ENCODE assay signal across 14 cellular contexts in genomic region chr7:106486331-106486730, GRCh38.
DNase-seq lines count a peak whose midpoint lies in the region; ATAC-seq and TF ChIP-seq lines count a peak whose summit lies in the region.
"Had no signal": no experiment of that assay in that cellular context is flagged by ENCODE, and none has a peak within 500 bp of the region (broad histone marks: within the 10 kb centered on the region; RNA-seq: fewer than 3 reads in every experiment).

No MANE protein-coding gene starts in this region.

- TF ChIP-seq CTCF in BJ (IDR thresholded peaks at IDR 0.05; ENCODE audit: insufficient read depth, low read depth, low read length) (no peak), Peyer's patch (IDR thresholded peaks at IDR 0.05) (no peak), esophagus squamous epithelium (IDR thresholded peaks at IDR 0.05) (no peak), osteoblast (IDR thresholded peaks at IDR 0.05; ENCODE audit: extremely low read depth, low read depth, low read length) (no peak), mucosa of descending colon (IDR thresholded peaks at IDR 0.05) (no peak)

- H3K79me2 ChIP-seq in osteoblast (ENCODE audit: insufficient read depth, low read length): no peaks in the 10 kb centered on the region

- DNase-seq in BJ (ENCODE audit: low read depth) (peak; percentile 59), Peyer's patch (no peak), esophagus squamous epithelium (lab: John Stamatoyannopoulos, UW) (no peak), osteoblast (ENCODE audit: insufficient read length, low spot score, missing footprints) (no peak), mucosa of descending colon (no peak), NCI-H446 (lab: John Stamatoyannopoulos, UW) (no peak)
- no peak for DNase-seq in stimulated activated CD4-positive, alpha-beta T cell treated with anti-CD3 and anti-CD28 coated beads, Interleukin-4, amount 100 ng/mL, for 1 hour
- no peak for DNase-seq in activated T-helper 1 cell treated with anti-CD3 and anti-CD28 coated beads, Interleukin-12 subunit alpha, Interleukin-12 subunit beta, Interleukin-2, Interleukin-4 antibody, amounts not matched to agents 30 ng/mL and 10 ng/mL and 1 ng/mL, durations not matched to agents 14 hours and 24 hours and 36 hours (ENCODE audit: low spot score)
- DNase-seq: anterior cingulate cortex, left ventricle myocardium superior, NCI-H1048, retina, T-cell had no signal

- no peak overlapping the region for H2AFZ ChIP-seq in osteoblast (ENCODE audit: low read length)

- H3K4me3 ChIP-seq in BJ (ENCODE audit: low read depth, low read length) (no peak overlapping the region), Peyer's patch (no peak overlapping the region), esophagus squamous epithelium (no peak overlapping the region), osteoblast (ENCODE audit: insufficient read depth, low read length) (no peak overlapping the region), mucosa of descending colon (no peak overlapping the region)

- H3K27me3 ChIP-seq in BJ (ENCODE audit: control insufficient read depth, insufficient read depth, low read length) (no peaks in the 10 kb centered on the region), Peyer's patch (no peaks in the 10 kb centered on the region), esophagus squamous epithelium (no peaks in the 10 kb centered on the region), osteoblast (ENCODE audit: insufficient read depth, low read length) (peaks cover 6% of the 10 kb centered on the region)

- no peaks in the 10 kb centered on the region for H3K27me3 Mint-ChIP-seq in activated T-helper 1 cell treated with anti-CD3 and anti-CD28 coated beads, Interleukin-12 subunit alpha, Interleukin-12 subunit beta, Interleukin-2, Interleukin-4 antibody, amounts not matched to agents 30 ng/mL and 10 ng/mL and 1 ng/mL, durations not matched to agents 14 hours and 24 hours and 36 hours (ENCODE audit: insufficient read depth)

- WGBS in esophagus squamous epithelium, 2 donors: 39 to 59% methylated on average over 3 of the region's 3 CpGs

- POLR2A ChIA-PET in BJ (lab: Charles Lee): interaction anchor here (1.2 kb wide), 1 partner anchor 173 kb away, joined by 6 read pairs; no protein-coding TSS in a partner anchor

- H3K36me3 ChIP-seq in BJ (ENCODE audit: control insufficient read depth, insufficient read depth, low read length) (no peaks in the 10 kb centered on the region), Peyer's patch (no peaks in the 10 kb centered on the region), esophagus squamous epithelium (no peaks in the 10 kb centered on the region), osteoblast (ENCODE audit: insufficient read depth, low read length) (no peaks in the 10 kb centered on the region), mucosa of descending colon (ENCODE audit: low read depth) (no peaks in the 10 kb centered on the region)

- H3K4me3 Mint-ChIP-seq in activated T-helper 1 cell treated with anti-CD3 and anti-CD28 coated beads, Interleukin-12 subunit alpha, Interleukin-12 subunit beta, Interleukin-2, Interleukin-4 antibody, amounts not matched to agents 30 ng/mL and 10 ng/mL and 1 ng/mL, durations not matched to agents 14 hours and 24 hours and 36 hours: no peak overlapping the region
- H3K4me3 Mint-ChIP-seq: T-cell had no signal

- CTCF ChIA-PET in BJ (lab: Yijun Ruan, JAX): interaction anchor here (0.6 to 4.3 kb wide), 9 partner anchors 22 to 310 kb away, joined by 3 to 26 read pairs (median 3); partner anchors contain the start of gene CCDC71L

- no peak overlapping the region for H3K4me2 ChIP-seq in osteoblast (ENCODE audit: insufficient read depth, low read length)

- no peaks in the 10 kb centered on the region for H4K20me1 ChIP-seq in osteoblast (ENCODE audit: insufficient read depth, low read length)

- H3K27ac Mint-ChIP-seq in activated T-helper 1 cell treated with anti-CD3 and anti-CD28 coated beads, Interleukin-12 subunit alpha, Interleukin-12 subunit beta, Interleukin-2, Interleukin-4 antibody, amounts not matched to agents 30 ng/mL and 10 ng/mL and 1 ng/mL, durations not matched to agents 14 hours and 24 hours and 36 hours: no peak overlapping the region
- H3K27ac Mint-ChIP-seq: T-cell had no signal

- H3K9me3 ChIP-seq in Peyer's patch (no peaks in the 10 kb centered on the region), esophagus squamous epithelium (no peaks in the 10 kb centered on the region), osteoblast (ENCODE audit: low read depth, low read length) (no peaks in the 10 kb centered on the region), mucosa of descending colon (no peaks in the 10 kb centered on the region)

- H3K27ac ChIP-seq in Peyer's patch: peak overlapping the region in 3 of 4 donors; percentile 18 to 78 (median 20)
- H3K27ac ChIP-seq in esophagus squamous epithelium: peak overlapping the region; percentile 62 to 82 (median 76)
- peak overlapping the region; percentile 40 for H3K27ac ChIP-seq in osteoblast (ENCODE audit: low read depth, low read length)
- H3K27ac ChIP-seq: C4-2B had no signal

- intact Hi-C loops in esophagus squamous epithelium (cut with DNase I) (no loop called here), mucosa of descending colon (cut with DNase I, micrococcal nuclease) (no loop called here)
- intact Hi-C loops in activated T-helper 1 cell treated with anti-CD3 and anti-CD28 coated beads, Interleukin-12 subunit alpha, Interleukin-12 subunit beta, Interleukin-2, Interleukin-4 antibody, amounts not matched to agents 30 ng/mL and 10 ng/mL and 1 ng/mL, durations not matched to agents 14 hours and 24 hours and 36 hours (cut with micrococcal nuclease): loop anchor here (5.0 kb wide), 1 partner anchor 679 kb away; no protein-coding TSS in a partner anchor

- peaks cover 9% of the 10 kb centered on the region for H3K9me3 Mint-ChIP-seq in activated T-helper 1 cell treated with anti-CD3 and anti-CD28 coated beads, Interleukin-12 subunit alpha, Interleukin-12 subunit beta, Interleukin-2, Interleukin-4 antibody, amounts not matched to agents 30 ng/mL and 10 ng/mL and 1 ng/mL, durations not matched to agents 14 hours and 24 hours and 36 hours
- H3K9me3 Mint-ChIP-seq: T-cell had no signal

- peaks cover 32% of the 10 kb centered on the region for H3K4me1 Mint-ChIP-seq in activated T-helper 1 cell treated with anti-CD3 and anti-CD28 coated beads, Interleukin-12 subunit alpha, Interleukin-12 subunit beta, Interleukin-2, Interleukin-4 antibody, amounts not matched to agents 30 ng/mL and 10 ng/mL and 1 ng/mL, durations not matched to agents 14 hours and 24 hours and 36 hours (ENCODE audit: low read depth)
- H3K4me1 Mint-ChIP-seq: T-cell had no signal

- H3K4me1 ChIP-seq in Peyer's patch (no peaks in the 10 kb centered on the region), esophagus squamous epithelium (peaks cover 0 to 30% (median 24%) of the 10 kb centered on the region in 3 donors), osteoblast (ENCODE audit: insufficient read depth, low read length) (peaks cover 24% of the 10 kb centered on the region), mucosa of descending colon (ENCODE audit: low read depth) (no peaks in the 10 kb centered on the region)

- peaks cover 3% of the 10 kb centered on the region for H3K36me3 Mint-ChIP-seq in activated T-helper 1 cell treated with anti-CD3 and anti-CD28 coated beads, Interleukin-12 subunit alpha, Interleukin-12 subunit beta, Interleukin-2, Interleukin-4 antibody, amounts not matched to agents 30 ng/mL and 10 ng/mL and 1 ng/mL, durations not matched to agents 14 hours and 24 hours and 36 hours (ENCODE audit: low read depth)
- H3K36me3 Mint-ChIP-seq: T-cell had no signal

- ATAC-seq in mucosa of descending colon: no peak
- ATAC-seq: left ventricle myocardium superior, T-cell had no signal

- TF ChIP-seq POLR2A in Peyer's patch (IDR thresholded peaks at IDR 0.05) (no peak), esophagus squamous epithelium (IDR thresholded peaks at IDR 0.05) (no peak)

Comparison
In these comparisons a context has a peak if more than half of its experiments do, and no peak if none do; other contexts are left out.
1. H3K27ac ChIP-seq: peak in every context shown above with its lines; median percentile 76 in esophagus squamous epithelium; 40 in osteoblast; 20 in Peyer's patch.